13 cellular contexts compared by ENCODE assay signal in the genomic region with DNA sequence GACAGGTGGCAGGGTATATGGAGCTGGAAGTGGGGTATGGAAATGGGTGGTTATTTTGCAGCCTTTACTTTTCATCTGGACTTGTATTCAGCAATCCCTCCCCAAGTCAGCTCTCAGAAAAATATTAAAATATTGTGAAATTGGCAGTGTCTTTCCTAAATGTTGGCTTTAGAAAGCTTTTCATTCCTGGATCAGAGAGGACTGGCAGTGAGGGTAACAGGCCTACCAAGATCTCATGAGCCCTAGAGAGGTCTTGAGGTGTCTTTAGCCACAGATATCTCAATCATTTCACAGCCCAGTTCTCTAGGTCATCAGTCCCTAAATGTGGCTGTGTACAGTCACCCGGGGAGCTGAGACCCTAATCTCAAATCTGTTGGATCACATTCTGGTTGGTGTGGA. TPM values are rescaled to one million over a fixed set of nuclear protein-coding genes. Genes with fewer than 3 reads are reported as not detected.
DNase-seq lines count a peak whose midpoint lies in the region; ATAC-seq and TF ChIP-seq lines count a peak whose summit lies in the region.
"Had no signal": no experiment of that assay in that cellular context is flagged by ENCODE, and none has a peak within 500 bp of the region (broad histone marks: within the 10 kb centered on the region; RNA-seq: fewer than 3 reads in every experiment).

No MANE protein-coding gene starts in this region.

- H3K9ac ChIP-seq in BLaER1 treated with 17β-estradiol and CSF1 and Interleukin-3, amounts not matched to agents 10 nM and 100 nM: 0 out of 22 replicates have a peak overlapping the region, but pooled peaks of 3 of the 11 experiments have one; percentile 10 to 27 (median 13)

- TF ChIP-seq POLR2A in Peyer's patch (IDR thresholded peaks at IDR 0.05): no peak

- no peaks in the 10 kb centered on the region for H3K27me3 Mint-ChIP-seq in effector memory CD8-positive, alpha-beta T cell
- H3K27me3 Mint-ChIP-seq: progenitor cell of endocrine pancreas had no signal

- no peak overlapping the region for H2AFZ ChIP-seq in osteoblast (ENCODE audit: low read length)

- ATAC-seq in effector memory CD8-positive, alpha-beta T cell (replicated peaks): no peak
- ATAC-seq in HG03432 (IDR thresholded peaks at IDR 0.05; ENCODE audit: unreplicated experiment): no peak

- H3K4me1 Mint-ChIP-seq in effector memory CD8-positive, alpha-beta T cell (ENCODE audit: low read depth in 2 of 2): peaks cover 64 to 81% of the 10 kb centered on the region in 2 donors

- H3K36me3 Mint-ChIP-seq in effector memory CD8-positive, alpha-beta T cell (ENCODE audit: insufficient read depth): peaks cover 43% of the 10 kb centered on the region

- DNase-seq in Peyer's patch (no peak), osteoblast (ENCODE audit: insufficient read length, low spot score, missing footprints) (no peak), SKM-1 treated with dmso at 0.1 percent for 144 hours (lab: John Stamatoyannopoulos, UW; ENCODE audit: unreplicated experiment) (no peak), dedifferentiated amniotic fluid mesenchymal stem cell (ENCODE audit: extremely low spot score) (no peak), SIG-M5 treated with dmso at 0.1 percent for 504 hours (lab: John Stamatoyannopoulos, UW; ENCODE audit: unreplicated experiment) (no peak)
- no peak for DNase-seq in effector memory CD8-positive, alpha-beta T cell
- DNase-seq: activated T-cell treated with anti-CD3 and anti-CD28 coated beads for 4 hours, colonic mucosa, H9, NCI-H2081 had no signal

- H3K9me3 ChIP-seq in BLaER1 treated with 17β-estradiol and CSF1 and Interleukin-3, amounts not matched to agents 10 nM and 100 nM (replicated peaks in 1 of 11): no peaks in the 10 kb centered on the region
- H3K9me3 ChIP-seq in Peyer's patch (no peaks in the 10 kb centered on the region), osteoblast (ENCODE audit: low read depth, low read length) (no peaks in the 10 kb centered on the region)
- H3K9me3 ChIP-seq: colonic mucosa had no signal

- H4K20me1 ChIP-seq in BLaER1 treated with 17β-estradiol and CSF1 and Interleukin-3, amounts not matched to agents 10 nM and 100 nM: peaks cover 0 to 96% (median 13%) of the 10 kb centered on the region in 11 experiments; a peak in 17 of 22 replicates
- peaks cover 54% of the 10 kb centered on the region for H4K20me1 ChIP-seq in osteoblast (ENCODE audit: insufficient read depth, low read length)

- peaks cover 70% of the 10 kb centered on the region for H3K79me2 ChIP-seq in osteoblast (ENCODE audit: insufficient read depth, low read length)

- peak overlapping the region; percentile 61 to 79 for H3K4me3 Mint-ChIP-seq in effector memory CD8-positive, alpha-beta T cell
- H3K4me3 Mint-ChIP-seq: H9 had no signal

- no peaks in the 10 kb centered on the region for H3K9me3 Mint-ChIP-seq in effector memory CD8-positive, alpha-beta T cell
- H3K9me3 Mint-ChIP-seq: H9 had no signal

- H3K27me3 ChIP-seq in BLaER1 treated with 17β-estradiol and CSF1 and Interleukin-3, amounts not matched to agents 10 nM and 100 nM: no peaks in the 10 kb centered on the region
- no peaks in the 10 kb centered on the region for H3K27me3 ChIP-seq in Peyer's patch
- H3K27me3 ChIP-seq in osteoblast (ENCODE audit: insufficient read depth, low read length): no peaks in the 10 kb centered on the region
- H3K27me3 ChIP-seq: colonic mucosa had no signal

- no peak for TF ChIP-seq CTCF in Peyer's patch (IDR thresholded peaks at IDR 0.05)
- TF ChIP-seq CTCF in osteoblast (IDR thresholded peaks at IDR 0.05; ENCODE audit: extremely low read depth, low read depth, low read length): no peak

- peaks cover 31 to 66% (median 53%) of the 10 kb centered on the region in 11 experiments for H3K36me3 ChIP-seq in BLaER1 treated with 17β-estradiol and CSF1 and Interleukin-3, amounts not matched to agents 10 nM and 100 nM
- H3K36me3 ChIP-seq in Peyer's patch (peaks cover 0 to 45% (median 0%) of the 10 kb centered on the region in 3 donors), osteoblast (ENCODE audit: insufficient read depth, low read length) (peaks cover 61% of the 10 kb centered on the region)

- H3K27ac Mint-ChIP-seq in effector memory CD8-positive, alpha-beta T cell: peak overlapping the region; percentile 85 to 88
- H3K27ac Mint-ChIP-seq: progenitor cell of endocrine pancreas had no signal

- H3K4me3 ChIP-seq in BLaER1 treated with 17β-estradiol and CSF1 and Interleukin-3, amounts not matched to agents 10 nM and 100 nM: no peak overlapping the region
- H3K4me3 ChIP-seq in Peyer's patch (no peak overlapping the region), osteoblast (ENCODE audit: insufficient read depth, low read length) (no peak overlapping the region)
- H3K4me3 ChIP-seq: colonic mucosa had no signal

- H3K4me1 ChIP-seq in BLaER1 treated with 17β-estradiol and CSF1 and Interleukin-3, amounts not matched to agents 10 nM and 100 nM: peaks cover 77 to 87% (median 80%) of the 10 kb centered on the region in 10 experiments
- peaks cover 0 to 45% (median 28%) of the 10 kb centered on the region in 4 donors for H3K4me1 ChIP-seq in Peyer's patch
- peaks cover 39% of the 10 kb centered on the region for H3K4me1 ChIP-seq in osteoblast (ENCODE audit: insufficient read depth, low read length)

- H3K27ac ChIP-seq in BLaER1 treated with 17β-estradiol and CSF1 and Interleukin-3, amounts not matched to agents 10 nM and 100 nM: peak overlapping the region in 10 of 11 experiments; percentile 7 to 83 (median 42); a peak in 13 of 22 replicates
- H3K27ac ChIP-seq in Peyer's patch (peak overlapping the region in 3 of 4 donors; percentile 7 to 79 (median 13)), osteoblast (ENCODE audit: low read depth, low read length) (peak overlapping the region; percentile 79)
- H3K27ac ChIP-seq: colonic mucosa had no signal

- peak overlapping the region; percentile 75 to 97 (median 91) for H3K4me2 ChIP-seq in BLaER1 treated with 17β-estradiol and CSF1 and Interleukin-3, amounts not matched to agents 10 nM and 100 nM
- peak overlapping the region; percentile 20 for H3K4me2 ChIP-seq in osteoblast (ENCODE audit: insufficient read depth, low read length)

RNA-seq across cellular contexts. Expression of a gene that starts 22.5 kb away (rescaled TPM):
- total RNA-seq in Peyer's patch (10 to 100 TPM; 11.4 to 26.0 (median 18.3) TPM), osteoblast (12.1 and 12.3 TPM in 2 replicates)

RNA-seq across cellular contexts. Expression of a gene that starts 22.6 kb away (rescaled TPM):
- total RNA-seq in Peyer's patch (100 to 1,000 TPM in 1 of 4 donors, 10 to 100 TPM in 3; 36.6 to 145 (median 65.0) TPM), osteoblast (35.4 and 36.9 TPM in 2 replicates)

RNA-seq across cellular contexts. Expression of a gene that starts 23.9 kb away (rescaled TPM):
- total RNA-seq in Peyer's patch (10 to 100 TPM; 19.9 to 83.3 (median 46.4) TPM), osteoblast (35.1 and 36.9 TPM in 2 replicates)

RNA-seq across cellular contexts. Expression of a gene that starts 43.1 kb away (rescaled TPM):
- total RNA-seq in Peyer's patch (10 to 100 TPM in 3 of 4 donors, 1 to 10 TPM in 1; 8.3 to 27.5 (median 17.6) TPM), osteoblast (30.8 and 30.9 TPM in 2 replicates)

RNA-seq across cellular contexts. Expression of a gene that starts 52.3 kb away (rescaled TPM):
- total RNA-seq in Peyer's patch (10 to 100 TPM; 15.7 to 67.4 (median 40.9) TPM), osteoblast (under 0.01 TPM in 1 of 2 replicates, not detected in the other)

Comparison
In these comparisons a context has a peak if more than half of its experiments do, and no peak if none do; other contexts are left out.
1. H3K27ac ChIP-seq: peak in every context shown above with its lines; median percentile 79 in osteoblast; 42 in BLaER1 treated with 17β-estradiol and CSF1 and Interleukin-3, amounts not matched to agents 10 nM and 100 nM; 13 in Peyer's patch.